In the genomic region with DNA sequence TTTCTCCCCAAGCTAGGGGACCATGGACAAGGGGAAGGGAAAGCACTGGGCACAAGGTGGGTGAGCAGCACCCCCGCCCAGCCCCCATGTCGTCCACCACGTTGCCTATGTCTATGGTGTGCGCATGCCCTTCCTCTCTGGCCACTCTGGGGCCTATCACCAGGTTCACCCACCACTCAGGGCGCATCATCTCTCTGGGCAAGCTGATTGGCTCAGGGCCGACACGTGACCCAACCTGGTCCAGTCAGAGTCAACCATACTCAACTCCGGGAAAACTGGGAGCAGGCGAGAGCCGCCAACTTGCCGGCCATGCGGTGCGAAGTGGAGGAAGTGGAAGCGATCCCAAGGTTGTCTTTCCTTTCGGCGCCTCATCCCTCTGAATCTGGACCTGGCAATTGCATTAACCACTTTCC, we compare ENCODE assay signal across 14 cellular contexts. TPM values are rescaled to one million over a fixed set of nuclear protein-coding genes. Genes with fewer than 3 reads are reported as not detected.
DNase-seq lines count a peak whose midpoint lies in the region; ATAC-seq, FAIRE-seq and TF ChIP-seq lines count a peak whose summit lies in the region.
"Had no signal": no experiment of that assay in that cellular context is flagged by ENCODE, and none has a peak within 500 bp of the region (broad histone marks: within the 10 kb centered on the region; RNA-seq: fewer than 3 reads in every experiment).

No MANE protein-coding gene starts in this region.

- TF ChIP-seq CTCF in Calu3 (IDR thresholded peaks at IDR 0.05; ENCODE audit: unreplicated experiment) (no peak), kidney (IDR thresholded peaks at IDR 0.05; ENCODE audit: borderline replicate concordance, extremely low read depth, insufficient read depth) (no peak), BE2C (IDR thresholded peaks at IDR 0.05; ENCODE audit: low read depth, low read length) (no peak)

- H3K27ac ChIP-seq in caudate nucleus (ENCODE audit: low read depth, low read length), result peak overlapping the region; percentile 98
- H3K27ac ChIP-seq in kidney (ENCODE audit: low read depth in 2 of 2, low read length in 2 of 2), result no peak overlapping the region
- H3K27ac ChIP-seq: epithelial cell of prostate had no signal

- BruUV-seq in Calu3 (replicated peaks; lab: Mats Ljungman, UMichigan), result no TSS peak

- intact Hi-C loops in Calu3 (cut with micrococcal nuclease; ENCODE audit: unreplicated experiment), result no loop called here
- intact Hi-C loops in kidney (cut with DNase I), result no loop called here

- no peak overlapping the region for H3K4me3 Mint-ChIP-seq in Calu3 (ENCODE audit: low read depth, unreplicated experiment)
- H3K4me3 Mint-ChIP-seq in naive thymus-derived CD8-positive, alpha-beta T cell, result no peak overlapping the region
- H3K4me3 Mint-ChIP-seq: activated T-helper 17 cell treated with anti-CD3 and anti-CD28 coated beads, Interleukin-2, amount 50 U/mL, for 72 hours; natural killer cell; T-helper 2 cell treated with Interferon-gamma antibody and Interleukin-4, amounts not matched to agents 5 μg/mL and 100 μg/mL, for 36 hours had no signal

- H3K27me3 Mint-ChIP-seq in Calu3 (ENCODE audit: unreplicated experiment), result no peaks in the 10 kb centered on the region
- no peaks in the 10 kb centered on the region for H3K27me3 Mint-ChIP-seq in naive thymus-derived CD8-positive, alpha-beta T cell
- H3K27me3 Mint-ChIP-seq: activated T-helper 17 cell treated with anti-CD3 and anti-CD28 coated beads, Interleukin-2, amount 50 U/mL, for 72 hours had no signal

- H3K36me3 Mint-ChIP-seq in Calu3 (ENCODE audit: insufficient read depth, unreplicated experiment), result no peaks in the 10 kb centered on the region
- H3K36me3 Mint-ChIP-seq in naive thymus-derived CD8-positive, alpha-beta T cell, result peaks cover 0 to 42% (median 28%) of the 10 kb centered on the region in 3 donors
- H3K36me3 Mint-ChIP-seq: natural killer cell had no signal

- H3K4me1 ChIP-seq in kidney (ENCODE audit: control insufficient read depth in 1 of 2, insufficient read depth in 1 of 2, low read depth in 1 of 2, low read length in 2 of 2), result peaks cover 26 to 29% of the 10 kb centered on the region in 2 donors
- H3K4me1 ChIP-seq in BE2C, result no peaks in the 10 kb centered on the region

- H3K36me3 ChIP-seq in kidney (ENCODE audit: control insufficient read depth in 1 of 2, insufficient read depth in 2 of 2, low read length in 2 of 2) (peaks cover 9 to 22% of the 10 kb centered on the region in 2 donors), BE2C (no peaks in the 10 kb centered on the region)

- no peaks in the 10 kb centered on the region for H3K9me3 ChIP-seq in kidney (ENCODE audit: control insufficient read depth in 1 of 2, low read length in 2 of 2)
- H3K9me3 ChIP-seq in BE2C, result no peaks in the 10 kb centered on the region

- H3K27me3 ChIP-seq in BE2C, result no peaks in the 10 kb centered on the region; the same call in 1 of the 2 replicates

- no peak for DNase-seq in Calu3
- DNase-seq in caudate nucleus (lab: John Stamatoyannopoulos, UW), result peak in 53 of 61 donors; percentile 24 to 74 (median 57)
- peak; percentile 52 for DNase-seq in kidney
- DNase-seq in putamen (ENCODE audit: low spot score), result peak; percentile 71
- DNase-seq in activated effector memory CD4-positive, alpha-beta T cell treated with anti-CD3 and anti-CD28 coated beads, Interleukin-2, amount 50 U/mL, for 16 hours, result no peak
- no peak for DNase-seq in naive thymus-derived CD8-positive, alpha-beta T cell
- no peak for DNase-seq in activated CD4-positive, alpha-beta T cell treated with anti-CD3 and anti-CD28 coated beads, Interleukin-2, amount 50 U/mL, for 4 hours
- no peak for DNase-seq in BE2C
- DNase-seq: DMS53, natural killer cell had no signal

- no peak overlapping the region for H3K9ac ChIP-seq in kidney (ENCODE audit: low read length in 2 of 2)

- POLR2A ChIA-PET in naive thymus-derived CD8-positive, alpha-beta T cell (lab: Charles Lee), result no interaction called here

- peaks cover 12% of the 10 kb centered on the region for H3K4me1 Mint-ChIP-seq in Calu3 (ENCODE audit: low read depth, unreplicated experiment)
- H3K4me1 Mint-ChIP-seq in naive thymus-derived CD8-positive, alpha-beta T cell, result peaks cover 27 to 54% (median 47%) of the 10 kb centered on the region in 4 donors

- CTCF ChIA-PET in Calu3 (lab: Charles Lee), result no interaction called here

- no peak for FAIRE-seq in kidney (lab: Jason Lieb, UNC)
- FAIRE-seq: bronchial epithelial cell had no signal

- no peak for ATAC-seq in naive thymus-derived CD8-positive, alpha-beta T cell
- ATAC-seq: activated T-helper 17 cell treated with anti-CD3 and anti-CD28 coated beads, Interleukin-2, amount 50 U/mL, for 72 hours had no signal

- peak overlapping the region; percentile 36 for H3K27ac Mint-ChIP-seq in Calu3 (ENCODE audit: unreplicated experiment)
- no peak overlapping the region for H3K27ac Mint-ChIP-seq in naive thymus-derived CD8-positive, alpha-beta T cell
- H3K27ac Mint-ChIP-seq: activated T-helper 17 cell treated with anti-CD3 and anti-CD28 coated beads, Interleukin-2, amount 50 U/mL, for 72 hours; natural killer cell; T-helper 2 cell treated with Interferon-gamma antibody and Interleukin-4, amounts not matched to agents 5 μg/mL and 100 μg/mL, for 36 hours had no signal

- H3K4me3 ChIP-seq in kidney (ENCODE audit: low read length in 2 of 2) (no peak overlapping the region), BE2C (ENCODE audit: low read depth, low read length) (no peak overlapping the region)

- H3K9me3 Mint-ChIP-seq in Calu3 (ENCODE audit: low read depth, unreplicated experiment), result no peaks in the 10 kb centered on the region
- no peaks in the 10 kb centered on the region for H3K9me3 Mint-ChIP-seq in naive thymus-derived CD8-positive, alpha-beta T cell
- H3K9me3 Mint-ChIP-seq: activated T-helper 17 cell treated with anti-CD3 and anti-CD28 coated beads, Interleukin-2, amount 50 U/mL, for 72 hours; natural killer cell; T-helper 2 cell treated with Interferon-gamma antibody and Interleukin-4, amounts not matched to agents 5 μg/mL and 100 μg/mL, for 36 hours had no signal

RNA-seq across cellular contexts. Expression of gene ACSS1, which starts 25.9 kb away (rescaled TPM):
- total RNA-seq in Calu3 (2022) (3.6 TPM in 2 replicates), kidney (30.6 TPM)
- polyA plus RNA-seq in kidney (ENCODE audit: insufficient read depth, low read depth, low replicate concordance), result 72.3 TPM
- 10 to 100 TPM; 56.7 to 57.8 TPM for total RNA-seq in naive thymus-derived CD8-positive, alpha-beta T cell
- 10 to 100 TPM; 45.2 to 48.2 (median 46.7) TPM for polyA plus RNA-seq in naive thymus-derived CD8-positive, alpha-beta T cell
- polyA plus RNA-seq in BE2C (2012; ENCODE audit: insufficient read depth, insufficient read length, low read depth), result not detected

RNA-seq across cellular contexts. Expression of gene APMAP, which starts 39.5 kb away (rescaled TPM):
- 29.9 and 30.7 TPM in 2 replicates for total RNA-seq in Calu3 (2022)
- total RNA-seq in kidney, result 90.9 TPM
- polyA plus RNA-seq in kidney (ENCODE audit: insufficient read depth, low read depth, low replicate concordance), result 79.7 TPM
- 10 to 100 TPM; 46.0 to 46.2 TPM for total RNA-seq in naive thymus-derived CD8-positive, alpha-beta T cell
- 100 to 1,000 TPM in 1 of 3 donors, 10 to 100 TPM in 2; 74.5 to 234 (median 81.7) TPM for polyA plus RNA-seq in naive thymus-derived CD8-positive, alpha-beta T cell
- 120 TPM for polyA plus RNA-seq in BE2C (2012; ENCODE audit: insufficient read depth, insufficient read length, low read depth)

RNA-seq across cellular contexts. Expression of gene VSX1, which starts 49.9 kb away (rescaled TPM):
- not detected in 2 replicates for total RNA-seq in Calu3 (2022)
- total RNA-seq in kidney, result 0.41 TPM
- polyA plus RNA-seq in kidney (ENCODE audit: insufficient read depth, low read depth, low replicate concordance), result not detected
- total RNA-seq in naive thymus-derived CD8-positive, alpha-beta T cell, result not detected
- not detected for polyA plus RNA-seq in naive thymus-derived CD8-positive, alpha-beta T cell
- 0.22 TPM for polyA plus RNA-seq in BE2C (2012; ENCODE audit: insufficient read depth, insufficient read length, low read depth)
- total RNA-seq: activated T-helper 17 cell treated with anti-CD3 and anti-CD28 coated beads, Interleukin-2, amount 50 U/mL, for 72 hours; bronchial epithelial cell; natural killer cell had no signal

Comparison
In these comparisons a context has a peak if more than half of its experiments do, and no peak if none do; other contexts are left out.
1. DNase-seq: peak in caudate nucleus (53 of 61), kidney (single experiment) and putamen (single experiment); none in Calu3 (single experiment), activated effector memory CD4-positive, alpha-beta T cell treated with anti-CD3 and anti-CD28 coated beads, Interleukin-2, amount 50 U/mL, for 16 hours (single experiment), naive thymus-derived CD8-positive, alpha-beta T cell (0 of 10), activated CD4-positive, alpha-beta T cell treated with anti-CD3 and anti-CD28 coated beads, Interleukin-2, amount 50 U/mL, for 4 hours (0 of 2) and BE2C (single experiment).